8 cellular contexts compared by ENCODE assay signal in the genomic region with DNA sequence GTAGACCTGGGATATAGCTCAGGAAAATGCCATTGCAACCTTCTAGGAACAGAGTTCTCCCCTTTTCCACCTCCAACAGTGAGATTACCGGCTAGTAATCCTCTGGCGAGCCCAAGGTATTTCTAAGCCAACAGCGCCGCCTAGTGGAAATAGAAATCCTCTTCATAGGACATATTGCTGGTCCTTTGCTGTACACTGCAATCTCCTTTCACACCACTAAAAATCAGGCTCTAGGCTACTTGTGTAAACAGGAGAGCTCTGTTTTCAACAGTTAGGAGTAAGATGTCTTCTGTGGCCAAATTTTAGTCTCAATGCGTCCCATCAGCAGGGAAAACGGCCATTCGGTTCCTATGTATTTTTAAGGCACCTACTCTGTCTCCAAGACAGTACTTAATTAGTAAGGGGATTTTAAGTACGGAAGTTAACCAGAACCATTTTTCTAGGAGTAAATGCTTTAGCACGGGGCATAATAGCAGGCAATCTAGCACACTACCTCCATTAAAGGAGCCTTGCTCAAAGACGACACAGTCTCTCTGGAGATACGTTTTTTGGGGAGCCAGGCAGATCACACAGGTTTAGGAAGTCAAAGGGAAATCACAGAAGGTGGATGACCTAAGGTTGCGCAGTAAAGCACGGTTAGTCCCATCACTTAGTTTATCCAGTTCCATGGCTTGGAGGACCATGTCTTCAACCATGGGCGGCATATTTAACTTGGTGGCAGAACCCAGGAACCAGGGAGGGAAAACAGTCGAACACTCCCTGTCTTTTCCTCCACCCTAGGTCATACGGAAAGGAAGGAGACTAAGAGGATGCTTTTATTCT. TPM values are rescaled to one million over a fixed set of nuclear protein-coding genes. Genes with fewer than 3 reads are reported as not detected.
DNase-seq lines count a peak whose midpoint lies in the region; ATAC-seq lines count a peak whose summit lies in the region.

No MANE protein-coding gene starts in this region.

- DNase-seq in COR-L47 (lab: John Stamatoyannopoulos, UW) (peak; percentile 93), NCI-H748 treated with DMSO at 0.1 percent for 48 hours (lab: John Stamatoyannopoulos, UW) (peak; percentile 60), dermis microvascular lymphatic vessel endothelial cell (ENCODE audit: low read depth in 2 of 2) (peak; percentile 74 to 87), lung microvascular endothelial cell (ENCODE audit: low read depth in 2 of 2) (peak; percentile 86 to 89)
- DNase-seq in activated CD4-positive, alpha-beta T cell treated with anti-CD3 and anti-CD28 coated beads, Interleukin-2, amount 50 U/mL, for 1 hour: peak; percentile 76
- DNase-seq in stimulated activated CD8-positive, alpha-beta memory T cell treated with anti-CD3 and anti-CD28 coated beads, Interleukin-15, amount 100 ng/mL, for 48 hours (ENCODE audit: low read depth in 2 of 2): peak; percentile 29 to 53

- ATAC-seq in GM19467 (IDR thresholded peaks at IDR 0.05; ENCODE audit: unreplicated experiment): peak; percentile 89
- ATAC-seq in HG03558 (IDR thresholded peaks at IDR 0.05; ENCODE audit: extremely low read depth, unreplicated experiment): peak; percentile 93

RNA-seq across cellular contexts. Expression of gene NCEH1, which starts 43.8 kb away (rescaled TPM):
- 3.2 and 4.4 TPM in 2 replicates for total RNA-seq in dermis microvascular lymphatic vessel endothelial cell
- total RNA-seq in lung microvascular endothelial cell: 3.2 and 5.0 TPM in 2 replicates

Comparison
In these comparisons a context has a peak if more than half of its experiments do, and no peak if none do; other contexts are left out.
1. Peak in every context shown above with its lines: DNase-seq and ATAC-seq.
2. DNase-seq: peak in every context shown above with its lines; median percentile 93 in COR-L47; 88 in lung microvascular endothelial cell; 80 in dermis microvascular lymphatic vessel endothelial cell; 76 in activated CD4-positive, alpha-beta T cell treated with anti-CD3 and anti-CD28 coated beads, Interleukin-2, amount 50 U/mL, for 1 hour; 60 in NCI-H748 treated with DMSO at 0.1 percent for 48 hours; 41 in stimulated activated CD8-positive, alpha-beta memory T cell treated with anti-CD3 and anti-CD28 coated beads, Interleukin-15, amount 100 ng/mL, for 48 hours.